ENCODE assay signal across 9 cellular contexts in the genomic region with DNA sequence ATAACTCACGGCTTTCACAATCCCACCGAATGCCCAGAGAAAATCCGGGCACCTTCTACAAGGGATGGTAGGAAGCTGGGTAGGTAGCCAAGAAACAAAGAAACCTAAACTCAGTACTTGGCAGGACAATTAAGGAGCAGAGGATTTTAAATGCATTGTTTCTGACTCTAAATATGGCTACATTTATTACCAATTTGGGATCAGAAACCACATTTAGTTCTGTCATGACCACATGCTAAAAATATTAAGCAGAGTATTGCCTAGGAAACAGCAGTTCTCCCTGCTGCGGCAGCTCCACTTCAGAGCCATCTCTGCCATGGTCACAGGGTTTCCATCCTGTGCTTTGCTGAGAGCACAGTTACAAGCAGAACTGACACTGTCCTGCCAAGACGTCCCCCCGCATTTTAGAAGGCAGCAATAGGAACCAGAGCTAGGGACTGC. TPM values are rescaled to one million over a fixed set of nuclear protein-coding genes. Genes with fewer than 3 reads are reported as not detected.
DNase-seq lines count a peak whose midpoint lies in the region; ATAC-seq, FAIRE-seq and TF ChIP-seq lines count a peak whose summit lies in the region.
"Had no signal": no experiment of that assay in that cellular context is flagged by ENCODE, and none has a peak within 500 bp of the region (broad histone marks: within the 10 kb centered on the region; RNA-seq: fewer than 3 reads in every experiment).

No MANE protein-coding gene starts in this region.

- H3K9me1 ChIP-seq in IMR-90 (ENCODE audit: insufficient read depth, low read length): peaks cover 13% of the 10 kb centered on the region

- TF ChIP-seq RAD21 in IMR-90 (IDR thresholded peaks at IDR 0.05; ENCODE audit: low read length): no peak

- H2BK120ac ChIP-seq in IMR-90 (ENCODE audit: low read depth, low read length): no peak overlapping the region

- no peak overlapping the region for H3K23ac ChIP-seq in IMR-90 (ENCODE audit: low read depth, low read length)

- H3K9ac ChIP-seq in IMR-90 (ENCODE audit: low read depth, low read length) (no peak overlapping the region), kidney (ENCODE audit: low read length in 2 of 2) (peak overlapping the region in 1 of 2 donors; percentile 29), Karpas-422 (ENCODE audit: low read length) (no peak overlapping the region)

- H3K4ac ChIP-seq in IMR-90 (ENCODE audit: low read depth, low read length): no peak overlapping the region

- H3K79me1 ChIP-seq in IMR-90 (ENCODE audit: low read depth in 1 of 2, low read length in 2 of 2): peaks cover 7 to 43% of the 10 kb centered on the region in 2 experiments; a peak in 3 of 4 replicates

- H3K14ac ChIP-seq in IMR-90 (replicated peaks; ENCODE audit: low read depth, low read length): no peak overlapping the region; the same call in 1 of the 2 replicates

- no peak for FAIRE-seq in kidney (lab: Jason Lieb, UNC)

- H3K18ac ChIP-seq in IMR-90 (ENCODE audit: low read depth, low read length): no peak overlapping the region

- no peaks in the 10 kb centered on the region for H3K79me2 ChIP-seq in Karpas-422 (ENCODE audit: low read length)

- TF ChIP-seq POLR2A in IMR-90 (IDR thresholded peaks at IDR 0.05; ENCODE audit: low read depth, low read length): no peak

- H3K4me3 ChIP-seq in IMR-90 (ENCODE audit: insufficient read depth, low read depth, low read length) (no peak overlapping the region), kidney (ENCODE audit: low read length in 2 of 2) (no peak overlapping the region), Karpas-422 (ENCODE audit: low read length) (no peak overlapping the region)

- H3K27me3 ChIP-seq in IMR-90 (ENCODE audit: control insufficient read depth, insufficient read depth, low read length) (no peaks in the 10 kb centered on the region), Karpas-422 (ENCODE audit: low read length) (no peaks in the 10 kb centered on the region)

- no TSS peak for BruUV-seq in IMR-90 (replicated peaks; lab: Mats Ljungman, UMichigan)

- H2AK9ac ChIP-seq in IMR-90 (replicated peaks; ENCODE audit: low read depth, low read length, poor library complexity): no peak overlapping the region

- intact Hi-C loops in IMR-90 (cut with micrococcal nuclease) (no loop called here), kidney (cut with DNase I) (no loop called here)

- no peak overlapping the region for H3K4me2 ChIP-seq in IMR-90 (ENCODE audit: low read depth, low read length)
- no peak overlapping the region for H3K4me2 ChIP-seq in Karpas-422 (ENCODE audit: low read depth, low read length, poor library complexity, severe bottlenecking)

- no peak overlapping the region; the same call in 1 of the 2 replicates for H4K5ac ChIP-seq in IMR-90 (ENCODE audit: low read depth, low read length)

- H2BK20ac ChIP-seq in IMR-90 (ENCODE audit: low read depth, low read length): no peak overlapping the region

- H2BK15ac ChIP-seq in IMR-90 (ENCODE audit: low read depth, low read length): no peak overlapping the region

- H4K20me1 ChIP-seq in IMR-90 (ENCODE audit: insufficient read depth, low read length) (peaks cover 34% of the 10 kb centered on the region; the same call in 1 of the 2 replicates), Karpas-422 (ENCODE audit: insufficient read depth, low read depth, low read length) (peaks cover 27% of the 10 kb centered on the region; the same call in 1 of the 2 replicates)

- H2BK5ac ChIP-seq in IMR-90 (ENCODE audit: low read depth, low read length, poor library complexity, severe bottlenecking): no peak overlapping the region

- no peak overlapping the region for H4K8ac ChIP-seq in IMR-90 (ENCODE audit: low read depth in 2 of 2, low read length in 2 of 2)

- no peak overlapping the region for H4K91ac ChIP-seq in IMR-90 (ENCODE audit: insufficient read depth, low read depth, low read length)

- POLR2A ChIA-PET in IMR-90 (lab: Charles Lee; ENCODE audit: unreplicated experiment): no interaction called here

- no peak overlapping the region for H3K56ac ChIP-seq in IMR-90 (ENCODE audit: extremely low read depth, insufficient read depth, low read length)

- no peaks in the 10 kb centered on the region for H3K36me3 ChIP-seq in IMR-90 (ENCODE audit: control insufficient read depth, insufficient read depth, low read length)
- H3K36me3 ChIP-seq in kidney (ENCODE audit: control insufficient read depth in 1 of 2, insufficient read depth in 2 of 2, low read length in 2 of 2): no peaks in the 10 kb centered on the region
- H3K36me3 ChIP-seq in Karpas-422 (ENCODE audit: insufficient read depth, low read length): no peaks in the 10 kb centered on the region

- DNase-seq in IMR-90 (peak; percentile 30), astrocyte of the hippocampus (ENCODE audit: low read depth, low spot score) (peak; percentile 53), kidney (no peak), COLO668 (lab: John Stamatoyannopoulos, UW; ENCODE audit: unreplicated experiment) (no peak), Karpas-422 (no peak)
- no peak for DNase-seq in stimulated activated CD4-positive, alpha-beta T cell treated with anti-CD3 and anti-CD28 coated beads, Interleukin-2, amount 100 ng/mL, for 24 hours
- DNase-seq: GF-D8 had no signal

- H3K27ac ChIP-seq in IMR-90 (ENCODE audit: insufficient read depth, low read length) (no peak overlapping the region), kidney (ENCODE audit: low read depth in 2 of 2, low read length in 2 of 2) (peak overlapping the region; percentile 26 to 60), temporal lobe (ENCODE audit: low read depth, low read length) (peak overlapping the region; percentile 15), Karpas-422 (ENCODE audit: low read length) (no peak overlapping the region)

- CTCF ChIA-PET in IMR-90 (lab: Yijun Ruan, JAX): interaction anchor here (0.6 kb wide), 3 partner anchors 9 to 164 kb away, joined by 3 to 4 read pairs (median 3); no protein-coding TSS in a partner anchor

- no peaks in the 10 kb centered on the region for H3K9me2 ChIP-seq in Karpas-422 (replicated peaks; ENCODE audit: insufficient read depth, low read length)

- ATAC-seq in IMR-90 (ENCODE audit: low read depth): no peak
- no peak for ATAC-seq in HG02870 (IDR thresholded peaks at IDR 0.05; ENCODE audit: unreplicated experiment)

- H2AK5ac ChIP-seq in IMR-90 (ENCODE audit: low read depth, low read length): no peak overlapping the region; the same call in 1 of the 2 replicates

- no peak overlapping the region for H2AFZ ChIP-seq in IMR-90 (replicated peaks; ENCODE audit: low read length, poor library complexity)
- no peak overlapping the region for H2AFZ ChIP-seq in Karpas-422 (ENCODE audit: low read length)

- dilution Hi-C loops in IMR-90 (cut with HindIII; ENCODE audit: low sequenced_read_pairs, unreplicated experiment): no loop called here

- H3K9me3 ChIP-seq in IMR-90 (ENCODE audit: control insufficient read depth, insufficient read depth, low read length): no peaks in the 10 kb centered on the region
- H3K9me3 ChIP-seq in kidney (ENCODE audit: control insufficient read depth in 1 of 2, low read length in 2 of 2): no peaks in the 10 kb centered on the region
- H3K9me3 ChIP-seq in Karpas-422 (ENCODE audit: low read length): no peaks in the 10 kb centered on the region

- H3K4me1 ChIP-seq in IMR-90 (ENCODE audit: control insufficient read depth, insufficient read depth, low read length): peaks cover 18% of the 10 kb centered on the region
- H3K4me1 ChIP-seq in kidney (ENCODE audit: control insufficient read depth in 1 of 2, insufficient read depth in 1 of 2, low read depth in 1 of 2, low read length in 2 of 2): peaks cover 23 to 30% of the 10 kb centered on the region in 2 donors
- peaks cover 7% of the 10 kb centered on the region for H3K4me1 ChIP-seq in Karpas-422 (ENCODE audit: low read length)

- no peak for TF ChIP-seq CTCF in IMR-90 (conservative IDR thresholded peaks at IDR 0.05; ENCODE audit: low read depth, low read length)
- TF ChIP-seq CTCF in kidney (IDR thresholded peaks at IDR 0.05; ENCODE audit: borderline replicate concordance, extremely low read depth, insufficient read depth): no peak

- in situ Hi-C loops in IMR-90 (cut with MboI; ENCODE audit: low sequenced_read_pairs): no loop called here

- 40% methylated on average over 1 of the region's 6 CpGs; no CpG with 5 or more reads in 1 of the 2 experiments for WGBS in IMR-90 (ENCODE audit: extremely low coverage in 2 of 2, insufficient read length in 1 of 2), 2 experiments

TF ChIP-seq in IMR-90, 13 proteins besides CTCF, POLR2A, EP300 and RAD21 (continues in another document):
- TF ChIP-seq, protein P1, sequence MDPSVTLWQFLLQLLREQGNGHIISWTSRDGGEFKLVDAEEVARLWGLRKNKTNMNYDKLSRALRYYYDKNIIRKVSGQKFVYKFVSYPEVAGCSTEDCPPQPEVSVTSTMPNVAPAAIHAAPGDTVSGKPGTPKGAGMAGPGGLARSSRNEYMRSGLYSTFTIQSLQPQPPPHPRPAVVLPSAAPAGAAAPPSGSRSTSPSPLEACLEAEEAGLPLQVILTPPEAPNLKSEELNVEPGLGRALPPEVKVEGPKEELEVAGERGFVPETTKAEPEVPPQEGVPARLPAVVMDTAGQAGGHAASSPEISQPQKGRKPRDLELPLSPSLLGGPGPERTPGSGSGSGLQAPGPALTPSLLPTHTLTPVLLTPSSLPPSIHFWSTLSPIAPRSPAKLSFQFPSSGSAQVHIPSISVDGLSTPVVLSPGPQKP (IDR thresholded peaks at IDR 0.05; ENCODE audit: borderline replicate concordance, low read depth, low read length): no peak
- TF ChIP-seq CEBPB (IDR thresholded peaks at IDR 0.05; ENCODE audit: low read depth, low read length) (no peak), MAZ (IDR thresholded peaks at IDR 0.05; ENCODE audit: borderline replicate concordance, low read depth, low read length) (no peak), MAFK (IDR thresholded peaks at IDR 0.05; ENCODE audit: low read depth, low read length) (no peak), NFE2L2 (IDR thresholded peaks at IDR 0.05; ENCODE audit: low read depth, low read length) (no peak), SMC3 (IDR thresholded peaks at IDR 0.05; ENCODE audit: low read depth, low read length) (no peak), RFX5 (IDR thresholded peaks at IDR 0.05; ENCODE audit: low read depth, low read length) (no peak)
- TF ChIP-seq, protein P2, sequence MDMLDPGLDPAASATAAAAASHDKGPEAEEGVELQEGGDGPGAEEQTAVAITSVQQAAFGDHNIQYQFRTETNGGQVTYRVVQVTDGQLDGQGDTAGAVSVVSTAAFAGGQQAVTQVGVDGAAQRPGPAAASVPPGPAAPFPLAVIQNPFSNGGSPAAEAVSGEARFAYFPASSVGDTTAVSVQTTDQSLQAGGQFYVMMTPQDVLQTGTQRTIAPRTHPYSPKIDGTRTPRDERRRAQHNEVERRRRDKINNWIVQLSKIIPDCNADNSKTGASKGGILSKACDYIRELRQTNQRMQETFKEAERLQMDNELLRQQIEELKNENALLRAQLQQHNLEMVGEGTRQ (IDR thresholded peaks at IDR 0.05; ENCODE audit: low read depth, low read length): no peak

RNA-seq across cellular contexts. Expression of a gene that starts 57.5 kb away (rescaled TPM):
- total RNA-seq in IMR-90 (2012; rRNA removed) (56.1 and 61.4 TPM in 2 replicates), kidney (48.6 TPM), temporal lobe (9.1 TPM)
- polyA plus RNA-seq in IMR-90 (2012; rRNA removed) (66.0 and 80.7 TPM in 2 replicates), kidney (ENCODE audit: insufficient read depth, low read depth, low replicate concordance) (91.7 TPM)
- polyA plus RNA-seq in IMR-90 (2012; cell fraction: cytosol; rRNA removed): 76.2 and 95.1 TPM in 2 replicates
- 22.3 and 55.0 TPM in 2 replicates for polyA plus RNA-seq in IMR-90 (2012; cell fraction: nucleus; rRNA removed; ENCODE audit: low replicate concordance)
- total RNA-seq in Karpas-422 (2014; rRNA removed; shearing (Covaris generic); ENCODE audit: low replicate concordance): 10.7 and 21.8 TPM in 2 replicates

Comparison
In these comparisons a context has a peak if more than half of its experiments do, and no peak if none do; other contexts are left out.
1. DNase-seq: peak in IMR-90 (single experiment) and astrocyte of the hippocampus (single experiment); none in kidney (single experiment), COLO668 (single experiment), Karpas-422 (single experiment) and stimulated activated CD4-positive, alpha-beta T cell treated with anti-CD3 and anti-CD28 coated beads, Interleukin-2, amount 100 ng/mL, for 24 hours (0 of 2).
2. H3K27ac ChIP-seq: peak in kidney (2 of 2) and temporal lobe (single experiment); none in IMR-90 (single experiment) and Karpas-422 (single experiment).